ENCODE assay signal across 9 cellular contexts in genomic region chrX:17374619-17375360, GRCh38. TPM values are rescaled to one million over a fixed set of nuclear protein-coding genes. Genes with fewer than 3 reads are reported as not detected.
DNase-seq lines count a peak whose midpoint lies in the region; ATAC-seq lines count a peak whose summit lies in the region.
"Had no signal": no experiment of that assay in that cellular context is flagged by ENCODE, and none has a peak within 500 bp of the region (broad histone marks: within the 10 kb centered on the region; RNA-seq: fewer than 3 reads in every experiment).

Gene NHS, plus strand, starts transcription at chrX:17375200. Its CDS starts 558 bp downstream, at chrX:17375758.

- H4K12ac ChIP-seq in trophoblast cell (ENCODE audit: low read depth, low read length), result peak within 1 kb of the TSS; percentile 75

- H3K36me3 ChIP-seq in trophoblast cell (ENCODE audit: control insufficient read depth in 1 of 2, insufficient read depth in 2 of 2, low read length in 2 of 2), result no peaks in the 10 kb centered on the region

- H3K27me3 ChIP-seq in trophoblast cell (ENCODE audit: insufficient read depth, low read length), result no peaks in the 10 kb centered on the region

- no peak within 1 kb of the TSS for H2BK120ac ChIP-seq in trophoblast cell (ENCODE audit: insufficient read depth, low read length, poor library complexity)

- no peak within 1 kb of the TSS for H2AK5ac ChIP-seq in trophoblast cell (ENCODE audit: low read length)

- no peak within 1 kb of the TSS for H3K18ac ChIP-seq in trophoblast cell (ENCODE audit: low read length)

- peaks cover 1% of the 10 kb centered on the region for H3K36me3 Mint-ChIP-seq in activated naive CD8-positive, alpha-beta T cell treated with anti-CD3 and anti-CD28 coated beads for 36 hours

- no CpG with 5 or more reads among the region's 52 CpGs for WGBS in trophoblast cell (ENCODE audit: extremely low coverage, insufficient coverage, insufficient read length)

- H3K9me3 Mint-ChIP-seq in activated naive CD8-positive, alpha-beta T cell treated with anti-CD3 and anti-CD28 coated beads for 36 hours, result peaks cover 2% of the 10 kb centered on the region

- peaks cover 55% of the 10 kb centered on the region for H3K27me3 Mint-ChIP-seq in activated naive CD8-positive, alpha-beta T cell treated with anti-CD3 and anti-CD28 coated beads for 36 hours

- peaks cover 3 to 12% of the 10 kb centered on the region in 2 experiments for H3K4me1 ChIP-seq in trophoblast cell (ENCODE audit: control insufficient read depth in 1 of 2, insufficient read depth in 2 of 2, low read length in 2 of 2)

- H3K27ac ChIP-seq in trophoblast cell (ENCODE audit: low read depth, low read length), result no peak within 1 kb of the TSS
- H3K27ac ChIP-seq: SK-N-MC had no signal

- no peak within 1 kb of the TSS for H2BK5ac ChIP-seq in trophoblast cell (ENCODE audit: low read depth, low read length, poor library complexity)

- peak within 1 kb of the TSS; percentile 73 for H3K4me3 Mint-ChIP-seq in activated naive CD8-positive, alpha-beta T cell treated with anti-CD3 and anti-CD28 coated beads for 36 hours

- peak within 1 kb of the TSS; percentile 77 for H3K4me2 ChIP-seq in trophoblast cell (ENCODE audit: low read length)

- H3K23ac ChIP-seq in trophoblast cell (ENCODE audit: low read length), result no peak within 1 kb of the TSS

- H4K91ac ChIP-seq in trophoblast cell (ENCODE audit: low read depth, low read length), result no peak within 1 kb of the TSS

- no peak for ATAC-seq in HG02852 (IDR thresholded peaks at IDR 0.05; ENCODE audit: unreplicated experiment)
- ATAC-seq in GM21723 (IDR thresholded peaks at IDR 0.05; ENCODE audit: unreplicated experiment), result no peak

- H3K79me2 ChIP-seq in trophoblast cell (ENCODE audit: control insufficient read depth, insufficient read depth, low read length, poor library complexity), result no peaks in the 10 kb centered on the region

- H3K9me3 ChIP-seq in trophoblast cell (ENCODE audit: insufficient read depth, low read depth, low read length), result peaks cover 2% of the 10 kb centered on the region

- peaks cover 9% of the 10 kb centered on the region for H3K4me1 Mint-ChIP-seq in activated naive CD8-positive, alpha-beta T cell treated with anti-CD3 and anti-CD28 coated beads for 36 hours

- no peak within 1 kb of the TSS for H2AFZ ChIP-seq in trophoblast cell (ENCODE audit: insufficient read depth, low read length, poor library complexity)

- DNase-seq in DMS53 treated with DMSO at 0.1 percent for 48 hours (lab: John Stamatoyannopoulos, UW; ENCODE audit: unreplicated experiment) (peak; percentile 54), NCI-H1092 treated with DMSO at 0.1 percent for 48 hours (lab: John Stamatoyannopoulos, UW) (peak; percentile 57), head of caudate nucleus (peak in 33 of 42 donors; percentile 9 to 63 (median 37)), trophoblast cell (peak; percentile 50 to 68), HuH-7.5 (ENCODE audit: low spot score) (no peak)
- DNase-seq in activated naive CD8-positive, alpha-beta T cell treated with anti-CD3 and anti-CD28 coated beads for 36 hours, result peak; percentile 54

- H2BK12ac ChIP-seq in trophoblast cell (ENCODE audit: low read length), result no peak within 1 kb of the TSS

- no peak within 1 kb of the TSS for H3K14ac ChIP-seq in trophoblast cell (ENCODE audit: low read length)

- peak within 1 kb of the TSS; percentile 68 for H3K4me3 ChIP-seq in trophoblast cell (ENCODE audit: low read depth, low read length)
- H3K4me3 ChIP-seq: SK-N-MC had no signal

- peak within 1 kb of the TSS; percentile 28 for H4K8ac ChIP-seq in trophoblast cell (ENCODE audit: low read depth, low read length)

- H3K27ac Mint-ChIP-seq in activated naive CD8-positive, alpha-beta T cell treated with anti-CD3 and anti-CD28 coated beads for 36 hours, result peak within 1 kb of the TSS; percentile 14

- intact Hi-C loops in head of caudate nucleus (cut with DNase I), result no loop called here

- H3K9ac ChIP-seq in trophoblast cell (ENCODE audit: low read length), result no peak within 1 kb of the TSS

- no peak within 1 kb of the TSS for H3K4ac ChIP-seq in trophoblast cell (ENCODE audit: low read depth, low read length)

- no peaks in the 10 kb centered on the region for H3K79me1 ChIP-seq in trophoblast cell (ENCODE audit: low read length)

RNA-seq across cellular contexts. Expression of gene NHS, which starts in this region (rescaled TPM):
- total RNA-seq in activated naive CD8-positive, alpha-beta T cell treated with anti-CD3 and anti-CD28 coated beads for 36 hours, result 10 to 100 TPM; 25.6 to 25.8 TPM
- 1.1 and 1.2 TPM in 2 replicates for polyA plus RNA-seq in trophoblast cell (2013)
